8 cellular contexts compared by ENCODE assay signal in genomic region chr14:31421200-31421599, GRCh38. TPM values are rescaled to one million over a fixed set of nuclear protein-coding genes. Genes with fewer than 3 reads are reported as not detected.
DNase-seq lines count a peak whose midpoint lies in the region; ATAC-seq and TF ChIP-seq lines count a peak whose summit lies in the region.
"Had no signal": no experiment of that assay in that cellular context is flagged by ENCODE, and none has a peak within 500 bp of the region (broad histone marks: within the 10 kb centered on the region; RNA-seq: fewer than 3 reads in every experiment).

No MANE protein-coding gene starts in this region.

- TF ChIP-seq POLR2A in esophagus squamous epithelium (IDR thresholded peaks at IDR 0.05) = no peak

- H2BK120ac ChIP-seq in H9 (ENCODE audit: low read depth, low read length, poor library complexity, severe bottlenecking) = no peak overlapping the region

- H3K4me1 ChIP-seq in HAP-1 (peaks cover 14% of the 10 kb centered on the region), Panc1 (ENCODE audit: control insufficient read depth, insufficient read depth, low read length) (peaks cover 5% of the 10 kb centered on the region; the same call in 1 of the 2 replicates), esophagus squamous epithelium (peaks cover 0 to 37% (median 9%) of the 10 kb centered on the region in 3 donors), skeletal muscle satellite cell (ENCODE audit: control insufficient read depth, insufficient read depth, low read length) (peaks cover 15% of the 10 kb centered on the region), H9 (ENCODE audit: insufficient read depth, low read length) (no peaks in the 10 kb centered on the region)

- no peaks in the 10 kb centered on the region for H3K23me2 ChIP-seq in H9 (ENCODE audit: insufficient read length, low read depth, low read length, poor library complexity, severe bottlenecking)

- H3K4me3 ChIP-seq in HAP-1 (peak overlapping the region; percentile 98; the same call in 1 of the 2 replicates), Panc1 (ENCODE audit: low read depth in 2 of 2, low read length in 2 of 2) (peak overlapping the region; percentile 67 to 94; a peak in 3 of 4 replicates), esophagus squamous epithelium (peak overlapping the region in 3 of 4 donors; percentile 77 to 100 (median 98)), skeletal muscle satellite cell (ENCODE audit: low read length) (peak overlapping the region; percentile 63)

- H3K9me3 ChIP-seq in HAP-1 = no peaks in the 10 kb centered on the region
- H3K9me3 ChIP-seq in Panc1 (ENCODE audit: control insufficient read depth, insufficient read depth, low read depth, low read length) = no peaks in the 10 kb centered on the region
- no peaks in the 10 kb centered on the region for H3K9me3 ChIP-seq in esophagus squamous epithelium
- H3K9me3 ChIP-seq in skeletal muscle satellite cell (replicated peaks; ENCODE audit: low read length) = no peaks in the 10 kb centered on the region
- no peaks in the 10 kb centered on the region for H3K9me3 ChIP-seq in H9 (ENCODE audit: control insufficient read depth, low read depth, low read length)
- H3K9me3 ChIP-seq: mucosa of descending colon had no signal

- H2BK20ac ChIP-seq in H9 (ENCODE audit: low read depth, low read length, poor library complexity, severe bottlenecking) = no peak overlapping the region

- H3K23ac ChIP-seq in H9 (ENCODE audit: insufficient read length, low read depth, low read length) = no peak overlapping the region

- WGBS in esophagus squamous epithelium, 2 donors = 73 to 81% methylated on average over 5 of the region's 5 CpGs
- 100% methylated on average over 2 of the region's 5 CpGs for WGBS in H9 (ENCODE audit: extremely low coverage, insufficient read length, low lambda C conversion rate)

- H2AFZ ChIP-seq in H9 (ENCODE audit: low read length) = no peak overlapping the region

- peak overlapping the region in 1 of 2 experiments; percentile 97; a peak in 2 of 5 replicates for H3K4me3 Mint-ChIP-seq in H9

- POLR2A ChIA-PET in Panc1 (lab: Charles Lee) = no interaction called here

- H2BK15ac ChIP-seq in H9 (ENCODE audit: low read depth, low read length) = no peak overlapping the region

- no peak overlapping the region for H3K14ac ChIP-seq in H9 (ENCODE audit: insufficient read depth, low read length)

- no peak overlapping the region for H3K18ac ChIP-seq in H9 (ENCODE audit: insufficient read length, low read depth, low read length)

- DNase-seq in HAP-1 (ENCODE audit: low spot score in 2 of 2) (no peak), Panc1 (ENCODE audit: low read depth, low spot score) (no peak), esophagus squamous epithelium (lab: John Stamatoyannopoulos, UW) (no peak), H9 (no peak)

- H3K36me3 Mint-ChIP-seq in H9 (ENCODE audit: insufficient read depth in 1 of 3, low read depth in 3 of 3) = peaks cover 0 to 3% (median 0%) of the 10 kb centered on the region in 3 experiments; a peak in 1 of 7 replicates

- H4K91ac ChIP-seq in H9 (ENCODE audit: insufficient read length, low read depth, low read length) = no peak overlapping the region

- H3K79me2 ChIP-seq in H9 (ENCODE audit: insufficient read depth, low read length) = no peaks in the 10 kb centered on the region

- H3T11ph ChIP-seq in H9 (ENCODE audit: low read length) = no peak overlapping the region

- H4K20me1 ChIP-seq in H9 (ENCODE audit: control insufficient read depth, insufficient read depth, insufficient read length) = no peaks in the 10 kb centered on the region

- H2BK5ac ChIP-seq in H9 (ENCODE audit: insufficient read length, low read length) = no peak overlapping the region

- intact Hi-C loops in Panc1 (cut with micrococcal nuclease; ENCODE audit: unreplicated experiment) (no loop called here), esophagus squamous epithelium (cut with DNase I) (no loop called here)

- no peak overlapping the region for H2BK12ac ChIP-seq in H9 (ENCODE audit: insufficient read length, low read depth, low read length)

- CTCF ChIA-PET in Panc1 (lab: Charles Lee) = no interaction called here

- H3K27me3 ChIP-seq in HAP-1 (ENCODE audit: low read depth) (no peaks in the 10 kb centered on the region; the same call in 1 of the 2 replicates), Panc1 (ENCODE audit: control insufficient read depth, insufficient read depth, low read length) (no peaks in the 10 kb centered on the region), esophagus squamous epithelium (no peaks in the 10 kb centered on the region), skeletal muscle satellite cell (ENCODE audit: control insufficient read depth, insufficient read depth, low read length) (no peaks in the 10 kb centered on the region), H9 (ENCODE audit: insufficient read depth, low read length) (no peaks in the 10 kb centered on the region)

- H3K4me2 ChIP-seq in skeletal muscle satellite cell (ENCODE audit: low read length) (peak overlapping the region; percentile 79), H9 (ENCODE audit: insufficient read depth, insufficient read length, low read length) (no peak overlapping the region)

- peaks cover 18 to 19% of the 10 kb centered on the region in 2 experiments for H3K4me1 Mint-ChIP-seq in H9

- ATAC-seq in Panc1 (no peak), GM18909 (IDR thresholded peaks at IDR 0.05; ENCODE audit: poor library complexity, unreplicated experiment) (no peak), HG02763 (IDR thresholded peaks at IDR 0.05; ENCODE audit: unreplicated experiment) (no peak)

- peaks cover 2% of the 10 kb centered on the region for H3K79me1 ChIP-seq in H9 (ENCODE audit: insufficient read depth, low read depth, low read length, poor library complexity, severe bottlenecking)

- H3K27me3 Mint-ChIP-seq in H9 (ENCODE audit: low read depth) = no peaks in the 10 kb centered on the region

- no peaks in the 10 kb centered on the region for H3K36me3 ChIP-seq in HAP-1 (replicated peaks)
- H3K36me3 ChIP-seq in Panc1 (ENCODE audit: control insufficient read depth, insufficient read depth, low read length) = no peaks in the 10 kb centered on the region; the same call in 1 of the 2 replicates
- H3K36me3 ChIP-seq in esophagus squamous epithelium = no peaks in the 10 kb centered on the region
- no peaks in the 10 kb centered on the region for H3K36me3 ChIP-seq in skeletal muscle satellite cell (ENCODE audit: insufficient read depth, low read length)

- no peaks in the 10 kb centered on the region for H3K9me3 Mint-ChIP-seq in H9

- no peak overlapping the region for H3K27ac Mint-ChIP-seq in H9

- H3K27ac ChIP-seq in Panc1 (ENCODE audit: low read length) (peak overlapping the region; percentile 93), esophagus squamous epithelium (peak overlapping the region in 2 of 4 donors; percentile 94 to 95), H9 (ENCODE audit: insufficient read length, low read depth, low read length) (no peak overlapping the region)

- no peak overlapping the region for H2AK5ac ChIP-seq in H9 (ENCODE audit: insufficient read length, low read length)

- H3K4ac ChIP-seq in H9 (ENCODE audit: low read depth, low read length) = no peak overlapping the region

- H3K9ac ChIP-seq in skeletal muscle satellite cell (ENCODE audit: low read depth, low read length) (no peak overlapping the region), H9 (ENCODE audit: extremely low read depth, insufficient read length, low read length) (no peak overlapping the region)

- H4K5ac ChIP-seq in H9 (ENCODE audit: insufficient read length, low read depth, low read length) = no peak overlapping the region

- no peak overlapping the region for H3K56ac ChIP-seq in H9 (ENCODE audit: insufficient read length, low read depth, low read length)

- in situ Hi-C loops in HAP-1 (cut with MboI; ENCODE audit: low sequenced_read_pairs) = no loop called here
- in situ Hi-C loops in Panc1 (cut with HindIII; ENCODE audit: low pct_unique_long_range_greater_than_20kb, low sequenced_read_pairs) = no loop called here

- no peak for TF ChIP-seq CTCF in Panc1 (IDR thresholded peaks at IDR 0.05)
- TF ChIP-seq CTCF in esophagus squamous epithelium (IDR thresholded peaks at IDR 0.05) = no peak
- TF ChIP-seq CTCF in H9 (conservative IDR thresholded peaks at IDR 0.05) = no peak

- TSS peak; percentile 78 for BruUV-seq in Panc1 (replicated peaks; lab: Mats Ljungman, UMichigan)

- no peak overlapping the region for H4K8ac ChIP-seq in H9 (replicated peaks; ENCODE audit: insufficient read length, low read depth, low read length)

RNA-seq across cellular contexts. Expression of gene HEATR5A, which starts 0.8 kb away (rescaled TPM):
- total RNA-seq in Panc1 (2021; ENCODE audit: unreplicated experiment) = 22.0 TPM
- polyA plus RNA-seq in Panc1 (2012; ENCODE audit: insufficient read length) = 6.4 TPM
- 10 to 100 TPM; 14.2 to 26.6 (median 17.0) TPM for total RNA-seq in esophagus squamous epithelium
- total RNA-seq in skeletal muscle satellite cell (2012; rRNA removed) = 26.2 and 36.5 TPM in 2 replicates
- 21.2 and 23.9 TPM in 2 replicates for total RNA-seq in H9 (2021)

RNA-seq across cellular contexts. Expression of gene DTD2, which starts 36.1 kb away (rescaled TPM):
- total RNA-seq in Panc1 (2021; ENCODE audit: unreplicated experiment) = 15.2 TPM
- polyA plus RNA-seq in Panc1 (2012; ENCODE audit: insufficient read length) = 9.8 TPM
- total RNA-seq in esophagus squamous epithelium = 10 to 100 TPM; 32.0 to 42.5 (median 34.8) TPM
- 50.7 and 70.2 TPM in 2 replicates for total RNA-seq in skeletal muscle satellite cell (2012; rRNA removed)
- 14.8 and 15.6 TPM in 2 replicates for total RNA-seq in H9 (2021)
